In the genomic region with DNA sequence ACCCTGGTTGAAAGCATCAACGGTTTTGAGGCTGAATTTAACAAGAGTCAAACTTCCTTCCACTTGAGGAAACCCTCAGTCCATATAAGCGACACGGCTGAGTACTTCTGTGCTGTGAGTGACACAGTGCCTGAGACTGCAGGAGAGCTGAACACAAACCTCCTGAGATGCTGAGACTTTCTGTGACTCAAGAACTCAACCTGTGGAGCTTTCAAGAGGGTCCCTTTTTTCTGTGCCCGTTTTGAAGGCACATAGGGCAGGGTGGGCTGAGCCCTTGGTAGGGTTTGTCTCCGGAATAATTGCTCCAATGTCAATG, we compare ENCODE assay signal across 26 cellular contexts.
DNase-seq lines count a peak whose midpoint lies in the region; ATAC-seq and TF ChIP-seq lines count a peak whose summit lies in the region.
"Had no signal": no experiment of that assay in that cellular context is flagged by ENCODE, and none has a peak within 500 bp of the region (broad histone marks: within the 10 kb centered on the region; RNA-seq: fewer than 3 reads in every experiment).

No MANE protein-coding gene starts in this region.

- H3K9me3 Mint-ChIP-seq in T-helper 2 cell treated with Interferon-gamma antibody and Interleukin-4, amounts not matched to agents 5 μg/mL and 100 μg/mL, for 36 hours, result no peaks in the 10 kb centered on the region
- H3K9me3 Mint-ChIP-seq in activated naive CD4-positive, alpha-beta T cell treated with anti-CD3 and anti-CD28 coated beads, Interleukin-2, amount 50 U/mL, for 24 hours, result no peaks in the 10 kb centered on the region
- no peaks in the 10 kb centered on the region for H3K9me3 Mint-ChIP-seq in activated T-helper 17 cell treated with anti-CD3 and anti-CD28 coated beads, Interleukin-2, amount 50 U/mL, for 72 hours
- H3K9me3 Mint-ChIP-seq in stimulated activated naive CD8-positive, alpha-beta T cell treated with anti-CD3 and anti-CD28 coated beads, Interleukin-15, amount 100 ng/mL, for 72 hours, result no peaks in the 10 kb centered on the region
- H3K9me3 Mint-ChIP-seq: neural crest cell, WTC11 had no signal

- no peak overlapping the region for H3K4me3 ChIP-seq in testis
- H3K4me3 ChIP-seq: heart left ventricle, K562, left lung, ovary, skin epidermis, thoracic aorta, uterus had no signal

- H3K4me1 Mint-ChIP-seq in T-helper 2 cell treated with Interferon-gamma antibody and Interleukin-4, amounts not matched to agents 5 μg/mL and 100 μg/mL, for 36 hours (ENCODE audit: low read depth), result peaks cover 33% of the 10 kb centered on the region
- H3K4me1 Mint-ChIP-seq in activated naive CD4-positive, alpha-beta T cell treated with anti-CD3 and anti-CD28 coated beads, Interleukin-2, amount 50 U/mL, for 24 hours, result peaks cover 21% of the 10 kb centered on the region
- H3K4me1 Mint-ChIP-seq in activated T-helper 17 cell treated with anti-CD3 and anti-CD28 coated beads, Interleukin-2, amount 50 U/mL, for 72 hours, result no peaks in the 10 kb centered on the region
- H3K4me1 Mint-ChIP-seq in stimulated activated naive CD8-positive, alpha-beta T cell treated with anti-CD3 and anti-CD28 coated beads, Interleukin-15, amount 100 ng/mL, for 72 hours, result peaks cover 27% of the 10 kb centered on the region
- H3K4me1 Mint-ChIP-seq: neural crest cell, WTC11 had no signal

- H3K27me3 Mint-ChIP-seq in T-helper 2 cell treated with Interferon-gamma antibody and Interleukin-4, amounts not matched to agents 5 μg/mL and 100 μg/mL, for 36 hours (ENCODE audit: low read depth), result peaks cover 8% of the 10 kb centered on the region
- no peaks in the 10 kb centered on the region for H3K27me3 Mint-ChIP-seq in activated naive CD4-positive, alpha-beta T cell treated with anti-CD3 and anti-CD28 coated beads, Interleukin-2, amount 50 U/mL, for 24 hours
- H3K27me3 Mint-ChIP-seq in activated T-helper 17 cell treated with anti-CD3 and anti-CD28 coated beads, Interleukin-2, amount 50 U/mL, for 72 hours, result no peaks in the 10 kb centered on the region
- no peaks in the 10 kb centered on the region for H3K27me3 Mint-ChIP-seq in stimulated activated naive CD8-positive, alpha-beta T cell treated with anti-CD3 and anti-CD28 coated beads, Interleukin-15, amount 100 ng/mL, for 72 hours

- peak overlapping the region; percentile 45 for H3K27ac Mint-ChIP-seq in T-helper 2 cell treated with Interferon-gamma antibody and Interleukin-4, amounts not matched to agents 5 μg/mL and 100 μg/mL, for 36 hours
- peak overlapping the region; percentile 68 for H3K27ac Mint-ChIP-seq in activated naive CD4-positive, alpha-beta T cell treated with anti-CD3 and anti-CD28 coated beads, Interleukin-2, amount 50 U/mL, for 24 hours
- H3K27ac Mint-ChIP-seq in activated T-helper 17 cell treated with anti-CD3 and anti-CD28 coated beads, Interleukin-2, amount 50 U/mL, for 72 hours, result no peak overlapping the region
- H3K27ac Mint-ChIP-seq in stimulated activated naive CD8-positive, alpha-beta T cell treated with anti-CD3 and anti-CD28 coated beads, Interleukin-15, amount 100 ng/mL, for 72 hours, result no peak overlapping the region
- H3K27ac Mint-ChIP-seq: WTC11 had no signal

- no peak for TF ChIP-seq POLR2A in testis (IDR thresholded peaks at IDR 0.05)

- ATAC-seq in activated T-helper 17 cell treated with anti-CD3 and anti-CD28 coated beads, Interleukin-2, amount 50 U/mL, for 72 hours (replicated peaks), result peak; percentile 56
- peak; percentile 72 for ATAC-seq in stimulated activated naive CD8-positive, alpha-beta T cell treated with anti-CD3 and anti-CD28 coated beads, Interleukin-15, amount 100 ng/mL, for 72 hours
- ATAC-seq: heart left ventricle had no signal

- intact Hi-C loops in testis (cut with DNase I; ENCODE audit: low total_unique reads), result no loop called here

- no peaks in the 10 kb centered on the region for H3K36me3 Mint-ChIP-seq in T-helper 2 cell treated with Interferon-gamma antibody and Interleukin-4, amounts not matched to agents 5 μg/mL and 100 μg/mL, for 36 hours (ENCODE audit: low read depth)
- H3K36me3 Mint-ChIP-seq in activated naive CD4-positive, alpha-beta T cell treated with anti-CD3 and anti-CD28 coated beads, Interleukin-2, amount 50 U/mL, for 24 hours, result no peaks in the 10 kb centered on the region
- H3K36me3 Mint-ChIP-seq in activated T-helper 17 cell treated with anti-CD3 and anti-CD28 coated beads, Interleukin-2, amount 50 U/mL, for 72 hours (ENCODE audit: low read depth), result no peaks in the 10 kb centered on the region
- H3K36me3 Mint-ChIP-seq: WTC11 had no signal

- H3K27me3 ChIP-seq in testis, result no peaks in the 10 kb centered on the region
- H3K27me3 ChIP-seq: left lung, ovary, uterus had no signal

- no peak for TF ChIP-seq CTCF in testis (IDR thresholded peaks at IDR 0.05)

- no peaks in the 10 kb centered on the region for H3K4me1 ChIP-seq in testis
- H3K4me1 ChIP-seq: heart left ventricle, left lung, uterus had no signal

- no peaks in the 10 kb centered on the region for H3K9me3 ChIP-seq in testis
- H3K9me3 ChIP-seq: left lung, ovary, thoracic aorta, uterus had no signal

- WGBS in testis, 2 donors, result 58 to 60% methylated on average over 5 of the region's 5 CpGs

- DNase-seq in T-helper 2 cell treated with Interferon-gamma antibody and Interleukin-4, amounts not matched to agents 5 μg/mL and 100 μg/mL, for 36 hours (ENCODE audit: low spot score), result no peak
- DNase-seq in T-helper 2 cell (no peak), testis (no peak), DMS79 (lab: John Stamatoyannopoulos, UW) (no peak)
- DNase-seq in activated naive CD4-positive, alpha-beta T cell treated with anti-CD3 and anti-CD28 coated beads, Interleukin-2, amount 50 U/mL, for 16 hours, result no peak
- no peak for DNase-seq in stimulated activated naive CD8-positive, alpha-beta T cell treated with anti-CD3 and anti-CD28 coated beads, Interleukin-15, amount 100 ng/mL, for 72 hours
- DNase-seq: 8988T, DMS 273 treated with DMSO at 0.1 percent for 48 hours, foreskin melanocyte, H7, heart left ventricle, left lung, mesenchymal stem cell, NCI-H1105, NCI-H187 treated with DMSO at 0.1 percent for 48 hours, NCI-H2171, NCI-H82, ovary, uterus had no signal

- peak overlapping the region; percentile 82 for H3K4me3 Mint-ChIP-seq in T-helper 2 cell treated with Interferon-gamma antibody and Interleukin-4, amounts not matched to agents 5 μg/mL and 100 μg/mL, for 36 hours
- H3K4me3 Mint-ChIP-seq in activated naive CD4-positive, alpha-beta T cell treated with anti-CD3 and anti-CD28 coated beads, Interleukin-2, amount 50 U/mL, for 24 hours, result peak overlapping the region; percentile 74
- H3K4me3 Mint-ChIP-seq in activated T-helper 17 cell treated with anti-CD3 and anti-CD28 coated beads, Interleukin-2, amount 50 U/mL, for 72 hours, result peak overlapping the region; percentile 70
- peak overlapping the region; percentile 79 to 80 for H3K4me3 Mint-ChIP-seq in stimulated activated naive CD8-positive, alpha-beta T cell treated with anti-CD3 and anti-CD28 coated beads, Interleukin-15, amount 100 ng/mL, for 72 hours
- H3K4me3 Mint-ChIP-seq: neural crest cell, WTC11 had no signal

- no peaks in the 10 kb centered on the region for H3K36me3 ChIP-seq in testis (ENCODE audit: low read depth, missing control alignments)
- H3K36me3 ChIP-seq: heart left ventricle, left lung, ovary, thoracic aorta, uterus had no signal

- H3K27ac ChIP-seq in testis, result no peak overlapping the region
- H3K27ac ChIP-seq: heart left ventricle, left lung, ovary, thoracic aorta, uterus had no signal

Comparison
In these comparisons a context has a peak if more than half of its experiments do, and no peak if none do; other contexts are left out.
1. H3K27ac Mint-ChIP-seq: peak in T-helper 2 cell treated with Interferon-gamma antibody and Interleukin-4, amounts not matched to agents 5 μg/mL and 100 μg/mL, for 36 hours (single experiment) and activated naive CD4-positive, alpha-beta T cell treated with anti-CD3 and anti-CD28 coated beads, Interleukin-2, amount 50 U/mL, for 24 hours (single experiment); none in activated T-helper 17 cell treated with anti-CD3 and anti-CD28 coated beads, Interleukin-2, amount 50 U/mL, for 72 hours (single experiment) and stimulated activated naive CD8-positive, alpha-beta T cell treated with anti-CD3 and anti-CD28 coated beads, Interleukin-15, amount 100 ng/mL, for 72 hours (0 of 2).
2. Peak in every context shown above with its lines, with median percentiles within 50 percentile points of each other: H3K4me3 Mint-ChIP-seq.